ENCODE assay signal across 29 cellular contexts in the genomic region with DNA sequence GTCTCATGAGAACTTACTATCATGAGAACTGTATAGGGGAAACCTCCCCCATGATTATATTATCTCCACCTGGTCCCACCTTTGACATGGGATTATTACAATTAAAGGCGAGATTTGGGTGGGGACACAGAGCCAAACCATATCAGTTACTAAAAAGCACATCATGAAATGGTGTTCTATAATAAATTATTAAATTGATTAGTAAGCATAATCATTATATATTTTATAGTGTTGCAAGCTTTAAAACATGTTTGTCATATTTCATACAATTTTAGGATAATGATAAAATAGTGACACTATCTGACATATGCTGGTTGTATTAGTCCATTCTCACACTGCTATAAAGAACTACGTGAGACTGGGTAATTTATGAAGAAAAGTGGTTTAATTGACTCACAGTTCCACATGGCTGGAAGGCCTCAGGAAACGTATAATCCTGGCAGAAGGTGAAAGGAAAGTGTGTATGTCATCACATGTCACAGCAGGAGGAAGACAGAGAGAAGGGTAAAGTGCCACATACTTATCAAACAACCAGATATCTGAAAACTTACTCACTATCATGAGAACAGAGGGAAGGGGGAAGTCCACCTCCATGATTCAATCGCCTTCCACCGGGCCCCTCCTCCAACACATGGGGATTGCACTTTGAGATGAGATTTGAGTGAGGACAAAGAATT.
"Had no signal": no experiment of that assay in that cellular context is flagged by ENCODE, and none has a peak within 500 bp of the region (broad histone marks: within the 10 kb centered on the region; RNA-seq: fewer than 3 reads in every experiment).

No MANE protein-coding gene starts in this region.

- FAIRE-seq: islet of Langerhans, kidney, small intestine had no signal

- H3K36me3 ChIP-seq: left lung, lower lobe of right lung, ovary, sigmoid colon, tibial nerve, upper lobe of left lung, vagina had no signal

- H3K27ac ChIP-seq: left lung, lower lobe of right lung, ovary, sigmoid colon, tibial nerve, upper lobe of left lung, vagina had no signal

- H3K27me3 Mint-ChIP-seq: naive B cell; progenitor cell of endocrine pancreas; stimulated activated memory B cell treated with anti-CD40 and anti-IgM and Interleukin-4, amounts not matched to agents 10 μg/mL and 1 μg/mL and 100 μg/mL, for 72 hours; stimulated activated naive CD8-positive, alpha-beta T cell treated with anti-CD3 and anti-CD28 coated beads, Interleukin-15, amount 100 ng/mL, for 72 hours had no signal

- H3K9me3 ChIP-seq: left lung, lower lobe of right lung, ovary, sigmoid colon, tibial nerve, upper lobe of left lung, vagina had no signal

- H3K4me1 Mint-ChIP-seq: immature natural killer cell; mesothelial cell of epicardium; naive B cell; natural killer cell; nephron progenitor cell; stimulated activated memory B cell treated with anti-CD40 and anti-IgM and Interleukin-4, amounts not matched to agents 10 μg/mL and 1 μg/mL and 100 μg/mL, for 72 hours; stimulated activated naive CD8-positive, alpha-beta T cell treated with anti-CD3 and anti-CD28 coated beads, Interleukin-15, amount 100 ng/mL, for 72 hours had no signal

- H3K9me3 Mint-ChIP-seq: nephron progenitor cell had no signal

- H3K27ac Mint-ChIP-seq: immature natural killer cell; mesothelial cell of epicardium; natural killer cell; nephron progenitor cell; progenitor cell of endocrine pancreas; stimulated activated memory B cell treated with anti-CD40 and anti-IgM and Interleukin-4, amounts not matched to agents 10 μg/mL and 1 μg/mL and 100 μg/mL, for 72 hours had no signal

- ATAC-seq: left colon; left lung; lower lobe of right lung; natural killer cell; right cardiac atrium; stimulated activated memory B cell treated with anti-CD40 and anti-IgM and Interleukin-4, amounts not matched to agents 10 μg/mL and 1 μg/mL and 100 μg/mL, for 72 hours; stimulated activated naive CD8-positive, alpha-beta T cell treated with anti-CD3 and anti-CD28 coated beads, Interleukin-15, amount 100 ng/mL, for 72 hours had no signal

- H3K4me3 Mint-ChIP-seq: immature natural killer cell; mesothelial cell of epicardium; naive B cell; natural killer cell; nephron progenitor cell; stimulated activated memory B cell treated with anti-CD40 and anti-IgM and Interleukin-4, amounts not matched to agents 10 μg/mL and 1 μg/mL and 100 μg/mL, for 72 hours; stimulated activated naive CD8-positive, alpha-beta T cell treated with anti-CD3 and anti-CD28 coated beads, Interleukin-15, amount 100 ng/mL, for 72 hours had no signal

- H3K4me3 ChIP-seq: left lung, lower lobe of right lung, ovary, sigmoid colon, tibial nerve, upper lobe of left lung, vagina had no signal

- H3K36me3 Mint-ChIP-seq: mesothelial cell of epicardium; naive B cell; natural killer cell; stimulated activated memory B cell treated with anti-CD40 and anti-IgM and Interleukin-4, amounts not matched to agents 10 μg/mL and 1 μg/mL and 100 μg/mL, for 72 hours had no signal

- H3K4me1 ChIP-seq: left lung, lower lobe of right lung, sigmoid colon, tibial nerve, upper lobe of left lung, vagina had no signal

- DNase-seq: hypothalamus; immature natural killer cell; kidney; left colon; left lung; lower lobe of right lung; mammary epithelial cell; mesenchymal stem cell; naive B cell; natural killer cell; nephron progenitor cell; ovary; right cardiac atrium; sigmoid colon; small intestine; stimulated activated CD4-positive, alpha-beta T cell treated with anti-CD3 and anti-CD28 coated beads, Interleukin-1b, Interleukin-23, amount 100 ng/mL, for 48 hours; stimulated activated CD4-positive, alpha-beta T cell treated with anti-CD3 and anti-CD28 coated beads, Interleukin-2, amount 100 ng/mL, for 48 hours; stimulated activated CD4-positive, alpha-beta T cell treated with anti-CD3 and anti-CD28 coated beads, Interleukin-4, amount 100 ng/mL, for 4 hours; stimulated activated CD8-positive, alpha-beta memory T cell treated with anti-CD3 and anti-CD28 coated beads, Interleukin-4, amount 100 ng/mL, for 48 hours; stimulated activated naive CD4-positive, alpha-beta T cell treated with Interleukin-2 at 50 U/mL for 16 hours; stimulated activated naive CD8-positive, alpha-beta T cell treated with anti-CD3 and anti-CD28 coated beads, Interleukin-15, amount 100 ng/mL, for 72 hours; substantia nigra; upper lobe of left lung had no signal

- H3K27me3 ChIP-seq: left lung, ovary, sigmoid colon, tibial nerve, upper lobe of left lung, vagina had no signal
